27 cellular contexts compared by ENCODE assay signal in genomic region chr1:166127003-166127402, GRCh38. TPM values are rescaled to one million over a fixed set of nuclear protein-coding genes. Genes with fewer than 3 reads are reported as not detected.
"Had no signal": no experiment of that assay in that cellular context is flagged by ENCODE, and none has a peak within 500 bp of the region (broad histone marks: within the 10 kb centered on the region; RNA-seq: fewer than 3 reads in every experiment).

No MANE protein-coding gene starts in this region.

- H3K27ac Mint-ChIP-seq: activated CD4-positive, alpha-beta memory T cell treated with anti-CD3 and anti-CD28 coated beads for 36 hours; activated naive CD8-positive, alpha-beta T cell treated with anti-CD3 and anti-CD28 coated beads for 36 hours; naive B cell; type B pancreatic cell had no signal

- H3K9me3 ChIP-seq: mucosa of descending colon, thoracic aorta, vagina had no signal

- H3K4me1 ChIP-seq: vagina had no signal

- H3K4me3 Mint-ChIP-seq: activated CD4-positive, alpha-beta memory T cell treated with anti-CD3 and anti-CD28 coated beads for 36 hours; activated naive CD8-positive, alpha-beta T cell treated with anti-CD3 and anti-CD28 coated beads for 36 hours; naive B cell; neural crest cell; type B pancreatic cell had no signal

- H3K36me3 ChIP-seq: thoracic aorta, vagina had no signal

- H3K27me3 Mint-ChIP-seq: activated CD4-positive, alpha-beta memory T cell treated with anti-CD3 and anti-CD28 coated beads for 36 hours; activated naive CD8-positive, alpha-beta T cell treated with anti-CD3 and anti-CD28 coated beads for 36 hours had no signal

- H3K4me3 ChIP-seq: mucosa of descending colon, thoracic aorta, vagina had no signal

- H3K9me3 Mint-ChIP-seq: activated CD4-positive, alpha-beta memory T cell treated with anti-CD3 and anti-CD28 coated beads for 36 hours; activated naive CD8-positive, alpha-beta T cell treated with anti-CD3 and anti-CD28 coated beads for 36 hours; neural crest cell; type B pancreatic cell had no signal

- H3K4me1 Mint-ChIP-seq: activated naive CD8-positive, alpha-beta T cell treated with anti-CD3 and anti-CD28 coated beads for 36 hours; naive B cell; neural crest cell had no signal

- H3K27ac ChIP-seq: thoracic aorta, vagina had no signal

- H3K36me3 Mint-ChIP-seq: activated CD4-positive, alpha-beta memory T cell treated with anti-CD3 and anti-CD28 coated beads for 36 hours; activated naive CD8-positive, alpha-beta T cell treated with anti-CD3 and anti-CD28 coated beads for 36 hours; naive B cell; type B pancreatic cell had no signal

- H3K27me3 ChIP-seq: vagina had no signal

- ATAC-seq: left colon, mucosa of descending colon, sciatic nerve had no signal

- DNase-seq: activated CD4-positive, alpha-beta memory T cell treated with anti-CD3 and anti-CD28 coated beads for 36 hours; activated CD4-positive, alpha-beta T cell treated with anti-CD3 and anti-CD28 coated beads for 4 hours; activated CD4-positive, CD25-positive, alpha-beta regulatory T cell; activated naive CD4-positive, alpha-beta T cell treated with Interleukin-2 at 50 U/mL for 16 hours; activated naive CD8-positive, alpha-beta T cell treated with anti-CD3 and anti-CD28 coated beads for 36 hours; activated T-cell treated with anti-CD3 and anti-CD28 coated beads, Interleukin-2, amount 50 U/mL, for 48 hours; central memory CD4-positive, alpha-beta T cell; dermis blood vessel endothelial cell; effector CD8-positive, alpha-beta T cell; erythroblast; foreskin fibroblast; left colon; mesendoderm; mucosa of descending colon; naive B cell; occipital lobe; posterior cingulate gyrus; small intestine; stimulated activated CD4-positive, alpha-beta T cell treated with anti-CD3 and anti-CD28 coated beads, Interleukin-15, amount 100 ng/mL, for 24 hours; stimulated activated CD8-positive, alpha-beta memory T cell treated with anti-CD3 and anti-CD28 coated beads, Interleukin-4, amount 100 ng/mL, for 48 hours; stimulated activated naive CD4-positive, alpha-beta T cell had no signal

RNA-seq across cellular contexts. Expression of gene FAM78B, which starts 39.8 kb away (rescaled TPM):
- total RNA-seq: glomerular endothelial cell had no signal
